15 cellular contexts compared by ENCODE assay signal in genomic region chr4:41413670-41414069, GRCh38.
A peak's percentile ranks its signal among the peaks of the same experiment; 100 is the strongest.
DNase-seq lines count a peak whose midpoint lies in the region; ATAC-seq and TF ChIP-seq lines count a peak whose summit lies in the region.
"Had no signal": no experiment of that assay in that cellular context is flagged by ENCODE, and none has a peak within 500 bp of the region (broad histone marks: within the 10 kb centered on the region; RNA-seq: fewer than 3 reads in every experiment).

No MANE protein-coding gene starts in this region.

- peaks cover 10% of the 10 kb centered on the region for H3K4me1 ChIP-seq in A673 (ENCODE audit: insufficient read depth, low read length, poor library complexity, severe bottlenecking)
- H3K4me1 ChIP-seq in fibroblast of lung (ENCODE audit: control insufficient read depth, extremely low read depth, insufficient read depth, low read length) = no peaks in the 10 kb centered on the region
- H3K4me1 ChIP-seq in body of pancreas = peaks cover 6% of the 10 kb centered on the region
- H3K4me1 ChIP-seq in ascending aorta = peaks cover 0 to 31% of the 10 kb centered on the region in 2 donors
- H3K4me1 ChIP-seq: SJSA1 had no signal

- H3K4me3 ChIP-seq in A673 (ENCODE audit: low read depth, low read length, poor library complexity, severe bottlenecking) (no peak overlapping the region), fibroblast of lung (replicated peaks in 1 of 4; ENCODE audit: control extremely low read depth in 1 of 4, insufficient read depth in 1 of 4, low read depth in 3 of 4, low read length in 4 of 4) (no peak overlapping the region), body of pancreas (no peak overlapping the region), ascending aorta (no peak overlapping the region)
- H3K4me3 ChIP-seq: adrenal gland, SJSA1 had no signal

- POLR2A ChIA-PET in A673 (lab: Charles Lee; ENCODE audit: low non-redundant PET) = no interaction called here
- POLR2A ChIA-PET in T-cell (lab: Charles Lee) = interaction anchor here in 1 of 2 donors (0.7 kb wide), 1 partner anchor 119 kb away, joined by 7 read pairs; no protein-coding TSS in a partner anchor

- no peak overlapping the region for H2AFZ ChIP-seq in fibroblast of lung (ENCODE audit: low read length)

- no peaks in the 10 kb centered on the region for H3K79me2 ChIP-seq in fibroblast of lung (ENCODE audit: control insufficient read depth, insufficient read depth, low read length)

- TF ChIP-seq CTCF in A673 (conservative IDR thresholded peaks at IDR 0.05; ENCODE audit: low read depth, low read length) = no peak
- TF ChIP-seq CTCF in fibroblast of lung (conservative IDR thresholded peaks at IDR 0.05 in 1 of 2, IDR thresholded peaks at IDR 0.05 in 1 of 2; ENCODE audit: low read depth in 1 of 2, low read length in 2 of 2) = no peak
- no peak for TF ChIP-seq CTCF in body of pancreas (IDR thresholded peaks at IDR 0.05)
- no peak for TF ChIP-seq CTCF in ascending aorta (IDR thresholded peaks at IDR 0.05)

- no peaks in the 10 kb centered on the region for H4K20me1 ChIP-seq in fibroblast of lung (ENCODE audit: control insufficient read depth, extremely low read depth, insufficient read depth, low read length)

- no peak overlapping the region for H3K4me3 Mint-ChIP-seq in T-cell
- H3K4me3 Mint-ChIP-seq: activated T-cell treated with anti-CD3 and anti-CD28 coated beads, Interleukin-2, amount 50 U/mL, for 4 hours had no signal

- WGBS in body of pancreas, 2 donors = 30 to 63% methylated on average over 3 of the region's 3 CpGs

- H3K9me3 ChIP-seq in A673 (ENCODE audit: low read depth, low read length, poor library complexity, severe bottlenecking) (no peaks in the 10 kb centered on the region), fibroblast of lung (ENCODE audit: control insufficient read depth, insufficient read depth, low read depth, low read length) (no peaks in the 10 kb centered on the region), body of pancreas (no peaks in the 10 kb centered on the region), ascending aorta (no peaks in the 10 kb centered on the region)
- H3K9me3 ChIP-seq: adrenal gland, SJSA1 had no signal

- no peak overlapping the region for H3K27ac Mint-ChIP-seq in T-cell

- peaks cover 0 to 6% (median 0%) of the 10 kb centered on the region in 3 donors for H3K9me3 Mint-ChIP-seq in T-cell
- H3K9me3 Mint-ChIP-seq: activated T-cell treated with anti-CD3 and anti-CD28 coated beads, Interleukin-2, amount 50 U/mL, for 4 hours had no signal

- H3K9ac ChIP-seq in fibroblast of lung (ENCODE audit: insufficient read depth, low read length) = no peak overlapping the region

- no peak for ATAC-seq in body of pancreas
- ATAC-seq in T-cell (replicated peaks in 1 of 4) = no peak
- ATAC-seq: activated T-cell treated with anti-CD3 and anti-CD28 coated beads, Interleukin-2, amount 50 U/mL, for 4 hours; left ventricle myocardium superior; stimulated activated naive CD8-positive, alpha-beta T cell treated with anti-CD3 and anti-CD28 coated beads, Interleukin-15, Interleukin-2, amounts not matched to agents 100 U/mL and 50 U/mL, for 24 hours had no signal

- TF ChIP-seq POLR2A in body of pancreas (IDR thresholded peaks at IDR 0.05) = no peak

- intact Hi-C loops in A673 (cut with micrococcal nuclease; ENCODE audit: unreplicated experiment) = no loop called here
- intact Hi-C loops in body of pancreas (cut with DNase I) = no loop called here
- intact Hi-C loops in ascending aorta (cut with DNase I) = no loop called here

- BruUV-seq in A673 (replicated peaks; lab: Mats Ljungman, UMichigan) = no TSS peak

- no peaks in the 10 kb centered on the region for H3K36me3 Mint-ChIP-seq in T-cell

- no peak overlapping the region for H3K4me2 ChIP-seq in fibroblast of lung (ENCODE audit: extremely low read depth, insufficient read depth, low read length)

- H3K27ac ChIP-seq in A673 (ENCODE audit: low read depth, low read length, poor library complexity, severe bottlenecking) (no peak overlapping the region), fibroblast of lung (ENCODE audit: insufficient read depth, low read length) (no peak overlapping the region), body of pancreas (no peak overlapping the region), ascending aorta (no peak overlapping the region)
- H3K27ac ChIP-seq: adrenal gland, C4-2B, SJSA1 had no signal

- peaks cover 16% of the 10 kb centered on the region for H3K27me3 ChIP-seq in A673 (replicated peaks; ENCODE audit: insufficient read depth, low read depth, low read length, poor library complexity)
- H3K27me3 ChIP-seq in fibroblast of lung (ENCODE audit: control insufficient read depth, insufficient read depth, low read length) = no peaks in the 10 kb centered on the region
- H3K27me3 ChIP-seq in body of pancreas = no peaks in the 10 kb centered on the region
- H3K27me3 ChIP-seq in ascending aorta = no peaks in the 10 kb centered on the region
- H3K27me3 ChIP-seq: adrenal gland, SJSA1 had no signal

- no peaks in the 10 kb centered on the region for H3K4me1 Mint-ChIP-seq in T-cell

- H3K27me3 Mint-ChIP-seq in T-cell = peaks cover 6 to 9% of the 10 kb centered on the region in 2 donors

- DNase-seq in A673 (ENCODE audit: low spot score) = peak; percentile 68
- peak; percentile 61 for DNase-seq in ELR (ENCODE audit: low read depth)
- peak; percentile 56 for DNase-seq in NOMO-1 treated with dmso at 0.1 percent for 144 hours (lab: John Stamatoyannopoulos, UW; ENCODE audit: unreplicated experiment)
- peak; percentile 58 to 72 for DNase-seq in fibroblast of lung (ENCODE audit: low read depth in 2 of 2)
- DNase-seq in body of pancreas = no peak
- DNase-seq in T-cell = no peak
- DNase-seq in DMS53 (lab: John Stamatoyannopoulos, UW) = no peak
- DNase-seq in ascending aorta (ENCODE audit: low spot score in 2 of 2) = no peak
- DNase-seq: activated T-cell treated with anti-CD3 and anti-CD28 coated beads, Interleukin-2, amount 50 U/mL, for 4 hours; adrenal gland; left ventricle myocardium superior; NCI-H69; stimulated activated naive CD8-positive, alpha-beta T cell treated with anti-CD3 and anti-CD28 coated beads, Interleukin-15, Interleukin-2, amounts not matched to agents 100 U/mL and 50 U/mL, for 24 hours had no signal

- CTCF ChIA-PET in A673 (lab: Charles Lee) = no interaction called here
- CTCF ChIA-PET in T-cell (lab: Charles Lee) = no interaction called here

- H3K36me3 ChIP-seq in A673 (ENCODE audit: insufficient read depth, low read length, poor library complexity, severe bottlenecking) (no peaks in the 10 kb centered on the region), fibroblast of lung (ENCODE audit: control insufficient read depth, insufficient read depth, low read length) (no peaks in the 10 kb centered on the region), body of pancreas (replicated peaks in 1 of 2; ENCODE audit: insufficient read depth in 1 of 2, low read depth in 2 of 2) (no peaks in the 10 kb centered on the region), ascending aorta (no peaks in the 10 kb centered on the region)
- H3K36me3 ChIP-seq: adrenal gland, SJSA1 had no signal

Comparison
In these comparisons a context has a peak if more than half of its experiments do, and no peak if none do; other contexts are left out.
1. DNase-seq: peak in A673 (single experiment), ELR (single experiment), NOMO-1 treated with dmso at 0.1 percent for 144 hours (single experiment) and fibroblast of lung (2 of 2); none in body of pancreas (0 of 4), T-cell (0 of 34), DMS53 (single experiment) and ascending aorta (0 of 2).